19 cellular contexts compared by ENCODE assay signal in genomic region chr1:3367376-3367775, GRCh38.
"Had no signal": no experiment of that assay in that cellular context is flagged by ENCODE, and none has a peak within 500 bp of the region (broad histone marks: within the 10 kb centered on the region; RNA-seq: fewer than 3 reads in every experiment).

No MANE protein-coding gene starts in this region.

- H3K27ac ChIP-seq: gastrocnemius medialis, ovary, prostate gland, WERI-Rb-1 had no signal

- H3K4me2 ChIP-seq: SK-N-SH had no signal

- H3K36me3 ChIP-seq: adrenal gland, gastrocnemius medialis, ovary, prostate gland, uterus, WERI-Rb-1 had no signal

- H3K9me3 ChIP-seq: adrenal gland, gastrocnemius medialis, ovary, prostate gland, SK-N-SH, uterus had no signal

- H3K4me1 ChIP-seq: adrenal gland, gastrocnemius medialis, prostate gland, uterus had no signal

- H3K4me3 ChIP-seq: adrenal gland, gastrocnemius medialis, ovary, prostate gland, uterus had no signal

- H3K27me3 ChIP-seq: ovary, uterus had no signal

- DNase-seq: activated CD4-positive, alpha-beta T cell treated with anti-CD3 and anti-CD28 coated beads for 1 hour; activated T-cell treated with anti-CD3 and anti-CD28 coated beads, Interleukin-2, amount 50 U/mL, for 24 hours; adrenal gland; dermis blood vessel endothelial cell; effector memory CD4-positive, alpha-beta T cell; gastrocnemius medialis; natural killer cell; ovary; SK-N-SH; stimulated activated CD4-positive, alpha-beta T cell treated with anti-CD3 and anti-CD28 coated beads, Interleukin-12 subunit alpha, Interleukin-12 subunit beta, amount 100 ng/mL, for 4 hours; stimulated activated CD4-positive, alpha-beta T cell treated with anti-CD3 and anti-CD28 coated beads, Interleukin-4, amount 100 ng/mL, for 4 hours; T-cell; trophoblast cell; uterus; WERI-Rb-1 had no signal

- H3K9ac ChIP-seq: SK-N-SH had no signal

- ATAC-seq: activated T-helper 17 cell treated with anti-CD3 and anti-CD28 coated beads, Interleukin-2, amount 50 U/mL, for 72 hours; esophagus mucosa; gastrocnemius medialis; left lobe of liver; natural killer cell; T-cell had no signal
